ENCODE assay signal across 14 cellular contexts in genomic region chr1:151011154-151011850, GRCh38. TPM values are rescaled to one million over a fixed set of nuclear protein-coding genes. Genes with fewer than 3 reads are reported as not detected.
DNase-seq lines count a peak whose midpoint lies in the region; ATAC-seq, FAIRE-seq and TF ChIP-seq lines count a peak whose summit lies in the region.
"Had no signal": no experiment of that assay in that cellular context is flagged by ENCODE, and none has a peak within 500 bp of the region (broad histone marks: within the 10 kb centered on the region; RNA-seq: fewer than 3 reads in every experiment).

No MANE protein-coding gene starts in this region.

- peaks cover 69 to 82% (median 75%) of the 10 kb centered on the region in 10 experiments for H3K4me1 ChIP-seq in BLaER1 treated with 17β-estradiol and CSF1 and Interleukin-3, amounts not matched to agents 10 nM and 100 nM
- peaks cover 46% of the 10 kb centered on the region for H3K4me1 ChIP-seq in DND-41 (ENCODE audit: insufficient read depth, low read length)

- peak overlapping the region; percentile 56 to 97 (median 92) for H3K4me2 ChIP-seq in BLaER1 treated with 17β-estradiol and CSF1 and Interleukin-3, amounts not matched to agents 10 nM and 100 nM
- H3K4me2 ChIP-seq in DND-41 (ENCODE audit: insufficient read depth, low read length) = peak overlapping the region; percentile 11; the same call in 1 of the 2 replicates

- peaks cover 45% of the 10 kb centered on the region for H3K4me1 Mint-ChIP-seq in mesothelial cell of epicardium

- H2AFZ ChIP-seq in DND-41 (ENCODE audit: low read depth, low read length) = no peak overlapping the region

- peaks cover 0 to 7% (median 0%) of the 10 kb centered on the region in 11 experiments; a peak in 2 of 22 replicates for H4K20me1 ChIP-seq in BLaER1 treated with 17β-estradiol and CSF1 and Interleukin-3, amounts not matched to agents 10 nM and 100 nM
- no peaks in the 10 kb centered on the region for H4K20me1 ChIP-seq in DND-41 (ENCODE audit: insufficient read depth, low read length)

- peaks cover 50% of the 10 kb centered on the region for H3K79me2 ChIP-seq in DND-41 (ENCODE audit: insufficient read depth, low read length)

- peak overlapping the region in 6 of 11 experiments; percentile 3 to 47 (median 16); a peak in 6 of 22 replicates for H3K27ac ChIP-seq in BLaER1 treated with 17β-estradiol and CSF1 and Interleukin-3, amounts not matched to agents 10 nM and 100 nM
- no peak overlapping the region for H3K27ac ChIP-seq in DND-41 (ENCODE audit: low read length)

- ATAC-seq in DND-41 (ENCODE audit: insufficient read depth, low read depth) (no peak), HG03442 (IDR thresholded peaks at IDR 0.05; ENCODE audit: unreplicated experiment) (no peak)
- ATAC-seq: SK-N-SH treated with all-trans-retinoic acid at 6 μM for 48 hours had no signal

- no peak overlapping the region for H3K4me3 ChIP-seq in BLaER1 treated with 17β-estradiol and CSF1 and Interleukin-3, amounts not matched to agents 10 nM and 100 nM
- H3K4me3 ChIP-seq in DND-41 (ENCODE audit: low read depth in 1 of 2, low read length in 2 of 2) = no peak overlapping the region
- H3K4me3 ChIP-seq: esophagus muscularis mucosa had no signal

- DNase-seq in DND-41 (peak; percentile 37), UCSD-AML1 (lab: John Stamatoyannopoulos, UW; ENCODE audit: unreplicated experiment) (peak; percentile 22), mesothelial cell of epicardium (ENCODE audit: low spot score in 2 of 2, unreplicated experiment in 2 of 2) (no peak), HTR-8/SVneo (ENCODE audit: insufficient read length, low spot score) (no peak)
- no peak for DNase-seq in activated CD8-positive, alpha-beta memory T cell treated with anti-CD3 and anti-CD28 coated beads, Interleukin-2, amount 50 U/mL, for 4 hours
- DNase-seq: activated CD4-positive, alpha-beta T cell treated with anti-CD3 and anti-CD28 coated beads for 48 hours; activated naive CD4-positive, alpha-beta T cell; midbrain had no signal

- peak overlapping the region; percentile 48 for H3K27ac Mint-ChIP-seq in mesothelial cell of epicardium

- no peak for FAIRE-seq in HTR-8/SVneo (lab: Jason Lieb, UNC)
- FAIRE-seq: colon, H1 had no signal

- H3K9me3 ChIP-seq in BLaER1 treated with 17β-estradiol and CSF1 and Interleukin-3, amounts not matched to agents 10 nM and 100 nM (replicated peaks in 1 of 11) = no peaks in the 10 kb centered on the region
- no peaks in the 10 kb centered on the region for H3K9me3 ChIP-seq in DND-41 (ENCODE audit: insufficient read depth, low read length, severe bottlenecking)
- H3K9me3 ChIP-seq: esophagus muscularis mucosa had no signal

- H3K27me3 Mint-ChIP-seq in mesothelial cell of epicardium (ENCODE audit: low read depth) = no peaks in the 10 kb centered on the region

- H3K36me3 Mint-ChIP-seq in mesothelial cell of epicardium = peaks cover 2% of the 10 kb centered on the region

- H3K36me3 ChIP-seq in BLaER1 treated with 17β-estradiol and CSF1 and Interleukin-3, amounts not matched to agents 10 nM and 100 nM = peaks cover 0 to 11% (median 3%) of the 10 kb centered on the region in 11 experiments; a peak in 7 of 22 replicates
- H3K36me3 ChIP-seq in DND-41 (ENCODE audit: insufficient read depth, low read length) = peaks cover 8% of the 10 kb centered on the region; the same call in 1 of the 2 replicates

- no peaks in the 10 kb centered on the region for H3K27me3 ChIP-seq in BLaER1 treated with 17β-estradiol and CSF1 and Interleukin-3, amounts not matched to agents 10 nM and 100 nM
- H3K27me3 ChIP-seq in DND-41 (ENCODE audit: insufficient read depth, low read length, poor library complexity) = no peaks in the 10 kb centered on the region
- H3K27me3 ChIP-seq: esophagus muscularis mucosa had no signal

- no peak for TF ChIP-seq CTCF in DND-41 (IDR thresholded peaks at IDR 0.05; ENCODE audit: borderline replicate concordance, extremely low read depth, low read length, poor library complexity, severe bottlenecking)
- no peak for TF ChIP-seq CTCF in mesothelial cell of epicardium (IDR thresholded peaks at IDR 0.05; ENCODE audit: unreplicated experiment)

- H3K9ac ChIP-seq in BLaER1 treated with 17β-estradiol and CSF1 and Interleukin-3, amounts not matched to agents 10 nM and 100 nM = peak overlapping the region in 5 of 11 experiments; percentile 12 to 35 (median 23); a peak in 4 of 22 replicates
- no peak overlapping the region for H3K9ac ChIP-seq in DND-41 (ENCODE audit: low read depth, low read length)

- H3K9me3 Mint-ChIP-seq in mesothelial cell of epicardium = no peaks in the 10 kb centered on the region

- H3K4me3 Mint-ChIP-seq in mesothelial cell of epicardium = no peak overlapping the region

RNA-seq across cellular contexts. Expression of gene PRUNE1, which starts 3.1 kb away (rescaled TPM):
- total RNA-seq in mesothelial cell of epicardium = 25.0 to 25.8 TPM (median 25.4 TPM) in 3 replicates

RNA-seq across cellular contexts. Expression of gene MINDY1, which starts 4.6 kb away (rescaled TPM):
- total RNA-seq in mesothelial cell of epicardium = 29.7 to 31.7 TPM (median 30.9 TPM) in 3 replicates

RNA-seq across cellular contexts. Expression of gene BNIPL, which starts 25.1 kb away (rescaled TPM):
- total RNA-seq in mesothelial cell of epicardium = 4.2 to 5.7 TPM (median 4.6 TPM) in 3 replicates

RNA-seq across cellular contexts. Expression of gene ANXA9, which starts 29.2 kb away (rescaled TPM):
- 1.2 TPM in 3 replicates for total RNA-seq in mesothelial cell of epicardium

RNA-seq across cellular contexts. Expression of gene C1orf56, which starts 36.2 kb away (rescaled TPM):
- 4.2 to 4.6 TPM (median 4.2 TPM) in 3 replicates for total RNA-seq in mesothelial cell of epicardium

Comparison
In these comparisons a context has a peak if more than half of its experiments do, and no peak if none do; other contexts are left out.
1. DNase-seq: peak in DND-41 (single experiment) and UCSD-AML1 (single experiment); none in mesothelial cell of epicardium (0 of 2), activated CD8-positive, alpha-beta memory T cell treated with anti-CD3 and anti-CD28 coated beads, Interleukin-2, amount 50 U/mL, for 4 hours (single experiment) and HTR-8/SVneo (single experiment).